In the genomic region with DNA sequence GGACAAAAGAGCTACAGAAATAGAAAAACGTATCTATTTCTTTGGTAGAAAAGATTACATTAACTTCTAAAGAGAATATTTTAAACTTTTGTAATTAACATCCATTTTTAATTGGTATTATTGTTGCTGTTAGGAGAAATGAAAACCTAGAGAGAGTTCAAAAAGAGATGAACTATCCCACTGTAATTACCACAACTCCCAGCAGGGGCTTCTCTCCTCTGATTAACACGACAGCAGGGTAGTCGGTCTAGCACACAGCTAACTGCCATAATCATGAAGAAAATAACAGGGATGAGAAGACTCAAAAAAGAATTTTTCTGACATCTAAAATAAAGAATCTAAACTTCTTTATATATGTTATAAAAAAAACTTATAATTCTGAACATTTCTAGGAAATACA, we compare ENCODE assay signal across 10 cellular contexts.
A peak's percentile ranks its signal among the peaks of the same experiment; 100 is the strongest.
DNase-seq lines count a peak whose midpoint lies in the region; ATAC-seq, FAIRE-seq and TF ChIP-seq lines count a peak whose summit lies in the region.
"Had no signal": no experiment of that assay in that cellular context is flagged by ENCODE, and none has a peak within 500 bp of the region (broad histone marks: within the 10 kb centered on the region; RNA-seq: fewer than 3 reads in every experiment).

No MANE protein-coding gene starts in this region.

- no peak for TF ChIP-seq EP300 in A549 (IDR thresholded peaks at IDR 0.05)

- ATAC-seq in A549 (peak in 1 of 2 experiments; percentile 65; a peak in 2 of 6 replicates), T-helper 17 cell (no peak)
- no peak for ATAC-seq in activated T-helper 17 cell treated with anti-CD3 and anti-CD28 coated beads, Interleukin-2, amount 50 U/mL, for 72 hours (replicated peaks)
- ATAC-seq: mucosa of descending colon had no signal

- POLR2A ChIA-PET in A549 (lab: Yijun Ruan, JAX) (interaction anchor here (1.0 kb wide), 1 partner anchor 351 kb away, joined by 3 read pairs; no protein-coding TSS in a partner anchor), HEK293T (lab: Yijun Ruan, JAX) (no interaction called here)

- no peak for FAIRE-seq in A549 (lab: Jason Lieb, UNC)

- no peaks in the 10 kb centered on the region for H3K27me3 ChIP-seq in uterus
- H3K27me3 ChIP-seq: ascending aorta had no signal

- peak in 1 of 2 experiments; percentile 23; a peak in 1 of 5 replicates for TF ChIP-seq RAD21 in A549 (conservative IDR thresholded peaks at IDR 0.05 in 1 of 2, IDR thresholded peaks at IDR 0.05 in 1 of 2)

- WGBS in A549 (ENCODE audit: missing lambda C conversion rate) = 6% methylated on average over 3 of the region's 3 CpGs

- no peak overlapping the region for H3K27ac Mint-ChIP-seq in activated T-helper 17 cell treated with anti-CD3 and anti-CD28 coated beads, Interleukin-2, amount 50 U/mL, for 72 hours
- no peak overlapping the region for H3K27ac Mint-ChIP-seq in T-helper 17 cell

- TF ChIP-seq POLR2A in A549 (IDR thresholded peaks at IDR 0.05; ENCODE audit: low read length) (no peak), uterus (IDR thresholded peaks at IDR 0.05) (no peak)

- peak; percentile 19; the same call in 1 of the 3 replicates for TF ChIP-seq CTCF in A549 (IDR thresholded peaks at IDR 0.05)
- no peak for TF ChIP-seq CTCF in uterus (IDR thresholded peaks at IDR 0.05)

- H3K4me3 ChIP-seq in A549 (no peak overlapping the region), uterus (no peak overlapping the region)
- H3K4me3 ChIP-seq: ascending aorta, mucosa of descending colon had no signal

- CTCF ChIA-PET in A549 (lab: Yijun Ruan, JAX) = interaction anchor here (1.2 to 1.4 kb wide), 3 partner anchors 15 to 353 kb away, joined by 3 read pairs; no protein-coding TSS in a partner anchor
- CTCF ChIA-PET in HEK293T (lab: Yijun Ruan, JAX) = interaction anchor here (0.7 kb wide), 1 partner anchor 313 kb away, joined by 3 read pairs; no protein-coding TSS in a partner anchor

- peaks cover 3% of the 10 kb centered on the region for H3K9me3 Mint-ChIP-seq in activated T-helper 17 cell treated with anti-CD3 and anti-CD28 coated beads, Interleukin-2, amount 50 U/mL, for 72 hours

- H3K4me3 Mint-ChIP-seq in activated T-helper 17 cell treated with anti-CD3 and anti-CD28 coated beads, Interleukin-2, amount 50 U/mL, for 72 hours = no peak overlapping the region
- no peak overlapping the region for H3K4me3 Mint-ChIP-seq in T-helper 17 cell

- H3K4me1 Mint-ChIP-seq in activated T-helper 17 cell treated with anti-CD3 and anti-CD28 coated beads, Interleukin-2, amount 50 U/mL, for 72 hours = no peaks in the 10 kb centered on the region
- no peaks in the 10 kb centered on the region for H3K4me1 Mint-ChIP-seq in T-helper 17 cell

- no peaks in the 10 kb centered on the region for H3K36me3 ChIP-seq in uterus
- H3K36me3 ChIP-seq: ascending aorta had no signal

- H3K27me3 Mint-ChIP-seq in activated T-helper 17 cell treated with anti-CD3 and anti-CD28 coated beads, Interleukin-2, amount 50 U/mL, for 72 hours = no peaks in the 10 kb centered on the region
- H3K27me3 Mint-ChIP-seq in T-helper 17 cell = no peaks in the 10 kb centered on the region

- intact Hi-C loops in uterus (cut with DNase I; ENCODE audit: low total_unique reads) = no loop called here

- H3K27ac ChIP-seq in A549 = no peak overlapping the region
- H3K27ac ChIP-seq in uterus = no peak overlapping the region
- H3K27ac ChIP-seq: ascending aorta had no signal

- DNase-seq in A549 (ENCODE audit: low read depth in 1 of 2, low spot score in 1 of 2) = peak; percentile 21
- peak; percentile 39 for DNase-seq in HEK293T (ENCODE audit: extremely low spot score)
- peak; percentile 5 for DNase-seq in OCI-M2 (lab: John Stamatoyannopoulos, UW; ENCODE audit: unreplicated experiment)
- peak; percentile 20 for DNase-seq in fibroblast of peridontal ligament (ENCODE audit: extremely low read depth)
- no peak for DNase-seq in uterus
- DNase-seq in NCI-H128 (lab: John Stamatoyannopoulos, UW; ENCODE audit: unreplicated experiment) = no peak
- DNase-seq in T-helper 17 cell = no peak
- DNase-seq: mucosa of descending colon had no signal

- H3K4me1 ChIP-seq in A549 = no peaks in the 10 kb centered on the region
- no peaks in the 10 kb centered on the region for H3K4me1 ChIP-seq in uterus
- H3K4me1 ChIP-seq: ascending aorta had no signal

- H3K4me2 ChIP-seq in A549 = no peak overlapping the region

- no peaks in the 10 kb centered on the region for H3K36me3 Mint-ChIP-seq in activated T-helper 17 cell treated with anti-CD3 and anti-CD28 coated beads, Interleukin-2, amount 50 U/mL, for 72 hours (ENCODE audit: low read depth)
- H3K36me3 Mint-ChIP-seq in T-helper 17 cell (ENCODE audit: low read depth) = no peaks in the 10 kb centered on the region

- H3K9me3 ChIP-seq in A549 = no peaks in the 10 kb centered on the region
- no peaks in the 10 kb centered on the region for H3K9me3 ChIP-seq in uterus
- H3K9me3 ChIP-seq in T-helper 17 cell (ENCODE audit: control insufficient read depth, low read length, poor library complexity, severe bottlenecking) = no peaks in the 10 kb centered on the region
- H3K9me3 ChIP-seq: ascending aorta had no signal

TF ChIP-seq in A549, 52 proteins besides CTCF, POLR2A, EP300 and RAD21:
- TF ChIP-seq SMC3 (IDR thresholded peaks at IDR 0.05) (peak; percentile 24; the same call in 1 of the 3 replicates), RFX5 (IDR thresholded peaks at IDR 0.05) (no peak)

TF ChIP-seq in HEK293T, 16 proteins besides CTCF, POLR2A, EP300 and RAD21:
- TF ChIP-seq SUZ12 (IDR thresholded peaks at IDR 0.05) (no peak), L3MBTL2 (conservative IDR thresholded peaks at IDR 0.05) (no peak), FOXA1 (IDR thresholded peaks at IDR 0.05) (no peak), ARNT (IDR thresholded peaks at IDR 0.05) (no peak), ZNF384 (IDR thresholded peaks at IDR 0.05) (no peak), FOXM1 (IDR thresholded peaks at IDR 0.05; ENCODE audit: borderline replicate concordance) (no peak), CTBP1 (IDR thresholded peaks at IDR 0.05; ENCODE audit: borderline replicate concordance) (no peak), ELF4 (IDR thresholded peaks at IDR 0.05) (no peak), LEF1 (IDR thresholded peaks at IDR 0.05; ENCODE audit: borderline replicate concordance) (no peak), TARDBP (IDR thresholded peaks at IDR 0.05) (no peak), NFRKB (IDR thresholded peaks at IDR 0.05) (no peak), SP1 (IDR thresholded peaks at IDR 0.05) (no peak), FOXK2 (IDR thresholded peaks at IDR 0.05) (no peak), BHLHE40 (IDR thresholded peaks at IDR 0.05; ENCODE audit: borderline replicate concordance) (no peak)
- TF ChIP-seq, protein P1, sequence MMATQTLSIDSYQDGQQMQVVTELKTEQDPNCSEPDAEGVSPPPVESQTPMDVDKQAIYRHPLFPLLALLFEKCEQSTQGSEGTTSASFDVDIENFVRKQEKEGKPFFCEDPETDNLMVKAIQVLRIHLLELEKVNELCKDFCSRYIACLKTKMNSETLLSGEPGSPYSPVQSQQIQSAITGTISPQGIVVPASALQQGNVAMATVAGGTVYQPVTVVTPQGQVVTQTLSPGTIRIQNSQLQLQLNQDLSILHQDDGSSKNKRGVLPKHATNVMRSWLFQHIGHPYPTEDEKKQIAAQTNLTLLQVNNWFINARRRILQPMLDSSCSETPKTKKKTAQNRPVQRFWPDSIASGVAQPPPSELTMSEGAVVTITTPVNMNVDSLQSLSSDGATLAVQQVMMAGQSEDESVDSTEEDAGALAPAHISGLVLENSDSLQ (IDR thresholded peaks at IDR 0.05) = no peak
TF ChIP-seq in HEK293T: peak in this region for 0.

Comparison
In these comparisons a context has a peak if more than half of its experiments do, and no peak if none do; other contexts are left out.
1. DNase-seq: peak in A549 (2 of 2), HEK293T (single experiment), OCI-M2 (single experiment) and fibroblast of peridontal ligament (single experiment); none in uterus (0 of 2), NCI-H128 (single experiment) and T-helper 17 cell (0 of 3).